Comparison of ENCODE assay signal across 12 cellular contexts in the genomic region with DNA sequence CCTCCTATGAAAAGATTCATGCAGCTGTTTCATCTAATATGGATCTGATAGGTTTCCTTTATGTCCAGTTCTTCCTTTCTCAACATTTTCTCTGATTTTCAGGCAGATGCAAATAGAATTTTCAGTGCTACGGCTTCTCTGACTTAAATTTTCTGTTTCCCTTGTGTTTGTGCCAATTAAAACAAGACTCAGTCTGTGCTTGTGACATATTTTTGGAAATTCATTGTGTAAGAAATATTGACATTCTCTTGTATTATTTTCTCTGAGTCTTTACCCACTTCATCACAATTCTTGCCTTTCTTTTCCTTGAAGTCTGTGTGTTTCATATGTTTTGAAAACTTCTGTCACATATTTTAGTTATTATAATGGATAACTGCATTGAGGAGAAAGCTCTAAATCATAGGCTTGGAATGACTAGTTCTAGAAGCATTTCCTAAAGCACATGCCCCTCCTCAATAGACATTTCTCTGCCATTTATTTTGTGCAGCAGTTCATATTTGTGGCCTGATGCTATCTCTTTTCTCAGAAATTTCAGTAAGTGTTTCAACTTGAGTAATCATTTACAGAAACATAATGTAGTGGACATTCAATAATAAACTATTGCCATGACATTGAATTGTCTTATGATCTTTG.
A peak's percentile ranks its signal among the peaks of the same experiment; 100 is the strongest.
DNase-seq lines count a peak whose midpoint lies in the region; ATAC-seq and TF ChIP-seq lines count a peak whose summit lies in the region.
"Had no signal": no experiment of that assay in that cellular context is flagged by ENCODE, and none has a peak within 500 bp of the region (broad histone marks: within the 10 kb centered on the region; RNA-seq: fewer than 3 reads in every experiment).

No MANE protein-coding gene starts in this region.

- peaks cover 10% of the 10 kb centered on the region for H3K4me1 Mint-ChIP-seq in type B pancreatic cell (ENCODE audit: unreplicated experiment)

- TF ChIP-seq CTCF in astrocyte of the cerebellum (IDR thresholded peaks at IDR 0.05; ENCODE audit: low read depth, low read length, missing control alignments) (no peak), type B pancreatic cell (conservative IDR thresholded peaks at IDR 0.05) (no peak)

- ATAC-seq in activated CD4-positive, CD25-positive, alpha-beta regulatory T cell treated with anti-CD3 and anti-CD28 coated beads, Interleukin-2, amount 50 U/mL, for 24 hours, result no peak

- peaks cover 12% of the 10 kb centered on the region for H3K9me3 Mint-ChIP-seq in type B pancreatic cell

- H3K27me3 Mint-ChIP-seq in type B pancreatic cell, result no peaks in the 10 kb centered on the region

- no peak overlapping the region for H3K4me3 Mint-ChIP-seq in type B pancreatic cell

- in situ Hi-C loops in astrocyte of the cerebellum (cut with HindIII; ENCODE audit: low sequenced_read_pairs), result no loop called here
- in situ Hi-C loops in G401 (cut with HindIII; ENCODE audit: low sequenced_read_pairs), result no loop called here

- DNase-seq in HS-5 (ENCODE audit: low read depth), result peak; percentile 96
- peak; percentile 75 for DNase-seq in astrocyte of the cerebellum (ENCODE audit: low read depth)
- peak; percentile 97 for DNase-seq in iris pigment epithelial cell (ENCODE audit: low read depth)
- no peak for DNase-seq in type B pancreatic cell (ENCODE audit: extremely low spot score, unreplicated experiment)
- no peak for DNase-seq in G401 (ENCODE audit: low spot score)
- no peak for DNase-seq in inferior parietal cortex (ENCODE audit: extremely low spot score)
- DNase-seq: activated effector memory CD4-positive, alpha-beta T cell treated with anti-CD3 and anti-CD28 coated beads, Interleukin-2, amount 50 U/mL, for 16 hours; effector CD4-positive, alpha-beta T cell; NCI-H1694; stomach; WERI-Rb-1 had no signal

- H3K4me3 ChIP-seq in astrocyte of the cerebellum (ENCODE audit: low read depth, low read length), result no peak overlapping the region
- H3K4me3 ChIP-seq: stomach had no signal

- peak overlapping the region; percentile 48 for H3K27ac Mint-ChIP-seq in type B pancreatic cell

- H3K36me3 Mint-ChIP-seq in type B pancreatic cell, result no peaks in the 10 kb centered on the region

Comparison
In these comparisons a context has a peak if more than half of its experiments do, and no peak if none do; other contexts are left out.
1. DNase-seq: peak in HS-5 (single experiment), astrocyte of the cerebellum (single experiment) and iris pigment epithelial cell (single experiment); none in type B pancreatic cell (single experiment), G401 (single experiment) and inferior parietal cortex (single experiment).